8 cellular contexts compared by ENCODE assay signal in genomic region chr1:23403038-23403336, GRCh38. TPM values are rescaled to one million over a fixed set of nuclear protein-coding genes. Genes with fewer than 3 reads are reported as not detected.
A peak's percentile ranks its signal among the peaks of the same experiment; 100 is the strongest.
DNase-seq lines count a peak whose midpoint lies in the region; ATAC-seq, FAIRE-seq and TF ChIP-seq lines count a peak whose summit lies in the region.
"Had no signal": no experiment of that assay in that cellular context is flagged by ENCODE, and none has a peak within 500 bp of the region (broad histone marks: within the 10 kb centered on the region; RNA-seq: fewer than 3 reads in every experiment).

No MANE protein-coding gene starts in this region.

- no peak overlapping the region for H3K4me3 ChIP-seq in kidney epithelial cell (ENCODE audit: low read depth, low read length)

- H3K27me3 ChIP-seq in kidney epithelial cell (ENCODE audit: control insufficient read depth, insufficient read depth, low read length): no peaks in the 10 kb centered on the region

- no peaks in the 10 kb centered on the region for H3K36me3 ChIP-seq in kidney epithelial cell (ENCODE audit: control insufficient read depth, insufficient read depth, low read length)

- no peak for TF ChIP-seq CTCF in kidney epithelial cell (IDR thresholded peaks at IDR 0.05; ENCODE audit: insufficient read depth, low read length, poor library complexity, severe bottlenecking)

- ATAC-seq in GM21529 (IDR thresholded peaks at IDR 0.05; ENCODE audit: unreplicated experiment): no peak

- FAIRE-seq in urothelium cell line (lab: Jason Lieb, UNC): no peak

- DNase-seq in LHCN-M2 (ENCODE audit: low read depth) (peak; percentile 84), astrocyte of the hippocampus (ENCODE audit: low read depth, low spot score) (peak; percentile 85), kidney epithelial cell (ENCODE audit: low read depth) (peak; percentile 58), urothelium cell line (ENCODE audit: low spot score) (peak; percentile 75), T-helper 1 cell (no peak), OCI-M1 (lab: John Stamatoyannopoulos, UW) (no peak)
- DNase-seq: activated naive CD4-positive, alpha-beta T cell treated with Interleukin-2 at 50 U/mL for 16 hours had no signal

RNA-seq across cellular contexts. Expression of gene TCEA3, which starts 21.6 kb away (rescaled TPM):
- total RNA-seq in LHCN-M2 (2014; rRNA removed) (1.5 TPM in 2 replicates), kidney epithelial cell (3.7 and 6.8 TPM in 2 replicates)
- polyA plus RNA-seq in LHCN-M2 (2012): 3.5 TPM

RNA-seq across cellular contexts. Expression of gene ZNF436, which starts 33.4 kb away (rescaled TPM):
- total RNA-seq in LHCN-M2 (2014; rRNA removed): 10.8 and 13.4 TPM in 2 replicates
- 5.6 TPM for polyA plus RNA-seq in LHCN-M2 (2012)
- 7.3 and 11.7 TPM in 2 replicates for total RNA-seq in kidney epithelial cell

RNA-seq across cellular contexts. Expression of gene HNRNPR, which starts 58.9 kb away (rescaled TPM):
- total RNA-seq in LHCN-M2 (2014; rRNA removed): 126 and 140 TPM in 2 replicates
- polyA plus RNA-seq in LHCN-M2 (2012): 77.5 TPM
- 75.7 and 82.2 TPM in 2 replicates for total RNA-seq in kidney epithelial cell

Comparison
In these comparisons a context has a peak if more than half of its experiments do, and no peak if none do; other contexts are left out.
1. DNase-seq: peak in LHCN-M2 (single experiment), astrocyte of the hippocampus (single experiment), kidney epithelial cell (single experiment) and urothelium cell line (single experiment); none in T-helper 1 cell (0 of 5) and OCI-M1 (single experiment).